ENCODE assay signal across 2 cellular contexts in genomic region chr19:5119297-5119998, GRCh38.
TF ChIP-seq lines count a peak whose summit lies in the region.

No MANE protein-coding gene starts in this region.

TF ChIP-seq in GM23338, 12 proteins besides CTCF, POLR2A, EP300 and RAD21 (continued from another document):
- TF ChIP-seq, protein P1, sequence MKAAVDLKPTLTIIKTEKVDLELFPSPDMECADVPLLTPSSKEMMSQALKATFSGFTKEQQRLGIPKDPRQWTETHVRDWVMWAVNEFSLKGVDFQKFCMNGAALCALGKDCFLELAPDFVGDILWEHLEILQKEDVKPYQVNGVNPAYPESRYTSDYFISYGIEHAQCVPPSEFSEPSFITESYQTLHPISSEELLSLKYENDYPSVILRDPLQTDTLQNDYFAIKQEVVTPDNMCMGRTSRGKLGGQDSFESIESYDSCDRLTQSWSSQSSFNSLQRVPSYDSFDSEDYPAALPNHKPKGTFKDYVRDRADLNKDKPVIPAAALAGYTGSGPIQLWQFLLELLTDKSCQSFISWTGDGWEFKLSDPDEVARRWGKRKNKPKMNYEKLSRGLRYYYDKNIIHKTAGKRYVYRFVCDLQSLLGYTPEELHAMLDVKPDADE (IDR thresholded peaks at IDR 0.05): no peak
- TF ChIP-seq ZNF114 (CRISPR knock-in tag; IDR thresholded peaks at IDR 0.05) (no peak), ZNF331 (CRISPR knock-in tag; IDR thresholded peaks at IDR 0.05; ENCODE audit: low read depth) (no peak), EZH2phosphoT487 (IDR thresholded peaks at IDR 0.05; ENCODE audit: unreplicated experiment) (no peak)
- TF ChIP-seq, protein P2, sequence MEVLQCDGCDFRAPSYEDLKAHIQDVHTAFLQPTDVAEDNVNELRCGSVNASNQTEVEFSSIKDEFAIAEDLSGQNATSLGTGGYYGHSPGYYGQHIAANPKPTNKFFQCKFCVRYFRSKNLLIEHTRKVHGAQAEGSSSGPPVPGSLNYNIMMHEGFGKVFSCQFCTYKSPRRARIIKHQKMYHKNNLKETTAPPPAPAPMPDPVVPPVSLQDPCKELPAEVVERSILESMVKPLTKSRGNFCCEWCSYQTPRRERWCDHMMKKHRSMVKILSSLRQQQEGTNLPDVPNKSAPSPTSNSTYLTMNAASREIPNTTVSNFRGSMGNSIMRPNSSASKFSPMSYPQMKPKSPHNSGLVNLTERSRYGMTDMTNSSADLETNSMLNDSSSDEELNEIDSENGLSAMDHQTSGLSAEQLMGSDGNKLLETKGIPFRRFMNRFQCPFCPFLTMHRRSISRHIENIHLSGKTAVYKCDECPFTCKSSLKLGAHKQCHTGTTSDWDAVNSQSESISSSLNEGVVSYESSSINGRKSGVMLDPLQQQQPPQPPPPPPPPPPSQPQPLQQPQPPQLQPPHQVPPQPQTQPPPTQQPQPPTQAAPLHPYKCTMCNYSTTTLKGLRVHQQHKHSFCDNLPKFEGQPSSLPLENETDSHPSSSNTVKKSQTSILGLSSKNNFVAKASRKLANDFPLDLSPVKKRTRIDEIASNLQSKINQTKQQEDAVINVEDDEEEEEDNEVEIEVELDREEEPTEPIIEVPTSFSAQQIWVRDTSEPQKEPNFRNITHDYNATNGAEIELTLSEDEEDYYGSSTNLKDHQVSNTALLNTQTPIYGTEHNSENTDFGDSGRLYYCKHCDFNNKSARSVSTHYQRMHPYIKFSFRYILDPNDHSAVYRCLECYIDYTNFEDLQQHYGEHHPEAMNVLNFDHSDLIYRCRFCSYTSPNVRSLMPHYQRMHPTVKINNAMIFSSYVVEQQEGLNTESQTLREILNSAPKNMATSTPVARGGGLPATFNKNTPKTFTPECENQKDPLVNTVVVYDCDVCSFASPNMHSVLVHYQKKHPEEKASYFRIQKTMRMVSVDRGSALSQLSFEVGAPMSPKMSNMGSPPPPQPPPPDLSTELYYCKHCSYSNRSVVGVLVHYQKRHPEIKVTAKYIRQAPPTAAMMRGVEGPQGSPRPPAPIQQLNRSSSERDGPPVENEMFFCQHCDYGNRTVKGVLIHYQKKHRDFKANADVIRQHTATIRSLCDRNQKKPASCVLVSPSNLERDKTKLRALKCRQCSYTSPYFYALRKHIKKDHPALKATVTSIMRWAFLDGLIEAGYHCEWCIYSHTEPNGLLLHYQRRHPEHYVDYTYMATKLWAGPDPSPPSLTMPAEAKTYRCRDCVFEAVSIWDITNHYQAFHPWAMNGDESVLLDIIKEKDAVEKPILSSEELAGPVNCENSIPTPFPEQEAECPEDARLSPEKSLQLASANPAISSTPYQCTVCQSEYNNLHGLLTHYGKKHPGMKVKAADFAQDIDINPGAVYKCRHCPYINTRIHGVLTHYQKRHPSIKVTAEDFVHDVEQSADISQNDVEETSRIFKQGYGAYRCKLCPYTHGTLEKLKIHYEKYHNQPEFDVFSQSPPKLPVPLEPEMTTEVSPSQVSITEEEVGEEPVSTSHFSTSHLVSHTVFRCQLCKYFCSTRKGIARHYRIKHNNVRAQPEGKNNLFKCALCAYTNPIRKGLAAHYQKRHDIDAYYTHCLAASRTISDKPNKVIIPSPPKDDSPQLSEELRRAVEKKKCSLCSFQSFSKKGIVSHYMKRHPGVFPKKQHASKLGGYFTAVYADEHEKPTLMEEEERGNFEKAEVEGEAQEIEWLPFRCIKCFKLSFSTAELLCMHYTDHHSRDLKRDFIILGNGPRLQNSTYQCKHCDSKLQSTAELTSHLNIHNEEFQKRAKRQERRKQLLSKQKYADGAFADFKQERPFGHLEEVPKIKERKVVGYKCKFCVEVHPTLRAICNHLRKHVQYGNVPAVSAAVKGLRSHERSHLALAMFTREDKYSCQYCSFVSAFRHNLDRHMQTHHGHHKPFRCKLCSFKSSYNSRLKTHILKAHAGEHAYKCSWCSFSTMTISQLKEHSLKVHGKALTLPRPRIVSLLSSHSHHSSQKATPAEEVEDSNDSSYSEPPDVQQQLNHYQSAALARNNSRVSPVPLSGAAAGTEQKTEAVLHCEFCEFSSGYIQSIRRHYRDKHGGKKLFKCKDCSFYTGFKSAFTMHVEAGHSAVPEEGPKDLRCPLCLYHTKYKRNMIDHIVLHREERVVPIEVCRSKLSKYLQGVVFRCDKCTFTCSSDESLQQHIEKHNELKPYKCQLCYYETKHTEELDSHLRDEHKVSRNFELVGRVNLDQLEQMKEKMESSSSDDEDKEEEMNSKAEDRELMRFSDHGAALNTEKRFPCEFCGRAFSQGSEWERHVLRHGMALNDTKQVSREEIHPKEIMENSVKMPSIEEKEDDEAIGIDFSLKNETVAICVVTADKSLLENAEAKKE (CRISPR knock-in tag; IDR thresholded peaks at IDR 0.05): no peak
- TF ChIP-seq, protein P3, sequence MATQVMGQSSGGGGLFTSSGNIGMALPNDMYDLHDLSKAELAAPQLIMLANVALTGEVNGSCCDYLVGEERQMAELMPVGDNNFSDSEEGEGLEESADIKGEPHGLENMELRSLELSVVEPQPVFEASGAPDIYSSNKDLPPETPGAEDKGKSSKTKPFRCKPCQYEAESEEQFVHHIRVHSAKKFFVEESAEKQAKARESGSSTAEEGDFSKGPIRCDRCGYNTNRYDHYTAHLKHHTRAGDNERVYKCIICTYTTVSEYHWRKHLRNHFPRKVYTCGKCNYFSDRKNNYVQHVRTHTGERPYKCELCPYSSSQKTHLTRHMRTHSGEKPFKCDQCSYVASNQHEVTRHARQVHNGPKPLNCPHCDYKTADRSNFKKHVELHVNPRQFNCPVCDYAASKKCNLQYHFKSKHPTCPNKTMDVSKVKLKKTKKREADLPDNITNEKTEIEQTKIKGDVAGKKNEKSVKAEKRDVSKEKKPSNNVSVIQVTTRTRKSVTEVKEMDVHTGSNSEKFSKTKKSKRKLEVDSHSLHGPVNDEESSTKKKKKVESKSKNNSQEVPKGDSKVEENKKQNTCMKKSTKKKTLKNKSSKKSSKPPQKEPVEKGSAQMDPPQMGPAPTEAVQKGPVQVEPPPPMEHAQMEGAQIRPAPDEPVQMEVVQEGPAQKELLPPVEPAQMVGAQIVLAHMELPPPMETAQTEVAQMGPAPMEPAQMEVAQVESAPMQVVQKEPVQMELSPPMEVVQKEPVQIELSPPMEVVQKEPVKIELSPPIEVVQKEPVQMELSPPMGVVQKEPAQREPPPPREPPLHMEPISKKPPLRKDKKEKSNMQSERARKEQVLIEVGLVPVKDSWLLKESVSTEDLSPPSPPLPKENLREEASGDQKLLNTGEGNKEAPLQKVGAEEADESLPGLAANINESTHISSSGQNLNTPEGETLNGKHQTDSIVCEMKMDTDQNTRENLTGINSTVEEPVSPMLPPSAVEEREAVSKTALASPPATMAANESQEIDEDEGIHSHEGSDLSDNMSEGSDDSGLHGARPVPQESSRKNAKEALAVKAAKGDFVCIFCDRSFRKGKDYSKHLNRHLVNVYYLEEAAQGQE (IDR thresholded peaks at IDR 0.05; ENCODE audit: unreplicated experiment): no peak

TF ChIP-seq in GM12878, 131 proteins besides CTCF, POLR2A, EP300 and RAD21 (continued from another document):
- TF ChIP-seq, protein P4, sequence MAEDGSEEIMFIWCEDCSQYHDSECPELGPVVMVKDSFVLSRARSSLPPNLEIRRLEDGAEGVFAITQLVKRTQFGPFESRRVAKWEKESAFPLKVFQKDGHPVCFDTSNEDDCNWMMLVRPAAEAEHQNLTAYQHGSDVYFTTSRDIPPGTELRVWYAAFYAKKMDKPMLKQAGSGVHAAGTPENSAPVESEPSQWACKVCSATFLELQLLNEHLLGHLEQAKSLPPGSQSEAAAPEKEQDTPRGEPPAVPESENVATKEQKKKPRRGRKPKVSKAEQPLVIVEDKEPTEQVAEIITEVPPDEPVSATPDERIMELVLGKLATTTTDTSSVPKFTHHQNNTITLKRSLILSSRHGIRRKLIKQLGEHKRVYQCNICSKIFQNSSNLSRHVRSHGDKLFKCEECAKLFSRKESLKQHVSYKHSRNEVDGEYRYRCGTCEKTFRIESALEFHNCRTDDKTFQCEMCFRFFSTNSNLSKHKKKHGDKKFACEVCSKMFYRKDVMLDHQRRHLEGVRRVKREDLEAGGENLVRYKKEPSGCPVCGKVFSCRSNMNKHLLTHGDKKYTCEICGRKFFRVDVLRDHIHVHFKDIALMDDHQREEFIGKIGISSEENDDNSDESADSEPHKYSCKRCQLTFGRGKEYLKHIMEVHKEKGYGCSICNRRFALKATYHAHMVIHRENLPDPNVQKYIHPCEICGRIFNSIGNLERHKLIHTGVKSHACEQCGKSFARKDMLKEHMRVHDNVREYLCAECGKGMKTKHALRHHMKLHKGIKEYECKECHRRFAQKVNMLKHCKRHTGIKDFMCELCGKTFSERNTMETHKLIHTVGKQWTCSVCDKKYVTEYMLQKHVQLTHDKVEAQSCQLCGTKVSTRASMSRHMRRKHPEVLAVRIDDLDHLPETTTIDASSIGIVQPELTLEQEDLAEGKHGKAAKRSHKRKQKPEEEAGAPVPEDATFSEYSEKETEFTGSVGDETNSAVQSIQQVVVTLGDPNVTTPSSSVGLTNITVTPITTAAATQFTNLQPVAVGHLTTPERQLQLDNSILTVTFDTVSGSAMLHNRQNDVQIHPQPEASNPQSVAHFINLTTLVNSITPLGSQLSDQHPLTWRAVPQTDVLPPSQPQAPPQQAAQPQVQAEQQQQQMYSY (CRISPR knock-in tag; IDR thresholded peaks at IDR 0.05): no peak
- TF ChIP-seq TCF7 (IDR thresholded peaks at IDR 0.05; ENCODE audit: borderline replicate concordance) (no peak), BRCA1 (IDR thresholded peaks at IDR 0.05; ENCODE audit: low read depth, low read length) (no peak), CEBPB (IDR thresholded peaks at IDR 0.05; ENCODE audit: borderline replicate concordance in 1 of 2, low read depth in 2 of 2, low read length in 2 of 2) (no peak), ATF3 (IDR thresholded peaks at IDR 0.05; ENCODE audit: borderline replicate concordance, extremely low read depth, low read depth, low read length) (no peak), MLLT1 (IDR thresholded peaks at IDR 0.05) (no peak), STAT3 (IDR thresholded peaks at IDR 0.05; ENCODE audit: low read depth, low read length) (no peak), JUND (IDR thresholded peaks at IDR 0.05; ENCODE audit: low read depth, low read length) (no peak), MXI1 (IDR thresholded peaks at IDR 0.05; ENCODE audit: low read depth, low read length) (no peak)
